In genomic region chr1:8318436-8318835, GRCh38 we compare ENCODE assay signal across 8 cellular contexts. TPM values are rescaled to one million over a fixed set of nuclear protein-coding genes. Genes with fewer than 3 reads are reported as not detected.
DNase-seq lines count a peak whose midpoint lies in the region; ATAC-seq and TF ChIP-seq lines count a peak whose summit lies in the region.

No MANE protein-coding gene starts in this region.

- peaks cover 31% of the 10 kb centered on the region for H3K4me1 Mint-ChIP-seq in brain
- H3K4me1 Mint-ChIP-seq in mesothelial cell of epicardium, result peaks cover 35% of the 10 kb centered on the region

- BruUV-seq in HCT116 (replicated peaks; lab: Mats Ljungman, UMichigan), result TSS peak; percentile 70

- H3K36me3 Mint-ChIP-seq in brain (no peaks in the 10 kb centered on the region), mesothelial cell of epicardium (no peaks in the 10 kb centered on the region)

- intact Hi-C loops in HCT116 (cut with micrococcal nuclease), result loop anchor here (5.0 to 10.0 kb wide), 2 partner anchors 136 to 224 kb away; no protein-coding TSS in a partner anchor

- peaks cover 0 to 3% (median 0%) of the 10 kb centered on the region in 5 experiments for H3K9me3 Mint-ChIP-seq in brain
- H3K9me3 Mint-ChIP-seq in mesothelial cell of epicardium, result peaks cover 4% of the 10 kb centered on the region

- peaks cover 5% of the 10 kb centered on the region for H3K4me1 ChIP-seq in ACC112 (ENCODE audit: control insufficient read depth, insufficient read depth, low read length, unreplicated experiment)
- peaks cover 29 to 54% of the 10 kb centered on the region in 2 experiments for H3K4me1 ChIP-seq in HCT116 (ENCODE audit: control insufficient read depth in 1 of 2, insufficient read depth in 2 of 2, low read length in 2 of 2)

- H3K4me3 ChIP-seq in ACC112 (ENCODE audit: low read depth, low read length) (peak overlapping the region; percentile 87), HCT116 (replicated peaks in 1 of 2; ENCODE audit: low read depth in 1 of 2, low read length in 2 of 2) (peak overlapping the region; percentile 72 to 75)

- H3K36me3 ChIP-seq in ACC112 (ENCODE audit: insufficient read depth, low read length) (no peaks in the 10 kb centered on the region), HCT116 (ENCODE audit: control insufficient read depth in 1 of 2, insufficient read depth in 2 of 2, low read length in 2 of 2) (no peaks in the 10 kb centered on the region)

- H3K27me3 ChIP-seq in ACC112 (ENCODE audit: insufficient read depth, low read length) (no peaks in the 10 kb centered on the region), HCT116 (ENCODE audit: insufficient read depth, low read length) (no peaks in the 10 kb centered on the region)

- peak overlapping the region in 3 of 5 experiments; percentile 47 to 84 (median 59) for H3K27ac Mint-ChIP-seq in brain
- H3K27ac Mint-ChIP-seq in mesothelial cell of epicardium, result no peak overlapping the region

- peaks cover 23% of the 10 kb centered on the region for H3K27me3 Mint-ChIP-seq in brain
- H3K27me3 Mint-ChIP-seq in mesothelial cell of epicardium (ENCODE audit: low read depth), result peaks cover 2% of the 10 kb centered on the region

- peak; percentile 12 for ATAC-seq in HCT116
- no peak for ATAC-seq in HG03159 (IDR thresholded peaks at IDR 0.05; ENCODE audit: unreplicated experiment)
- no peak for ATAC-seq in HG03571 (IDR thresholded peaks at IDR 0.05; ENCODE audit: unreplicated experiment)
- no peak for ATAC-seq in HG03354 (IDR thresholded peaks at IDR 0.05; ENCODE audit: poor library complexity, severe bottlenecking, unreplicated experiment)

- no peak for TF ChIP-seq POLR2A in HCT116 (IDR thresholded peaks at IDR 0.05; ENCODE audit: borderline replicate concordance, extremely low read depth, insufficient read depth, insufficient read length)

- H3K9me3 ChIP-seq in HCT116 (ENCODE audit: control insufficient read depth in 1 of 2, insufficient read depth in 1 of 2, low read depth in 1 of 2, low read length in 2 of 2), result no peaks in the 10 kb centered on the region

- POLR2A ChIA-PET in HCT116 (lab: Charles Lee), result no interaction called here

- peak overlapping the region; percentile 70 for H2AFZ ChIP-seq in ACC112 (ENCODE audit: low read length, unreplicated experiment)
- H2AFZ ChIP-seq in HCT116 (ENCODE audit: low read depth, low read length, poor library complexity, severe bottlenecking), result no peak overlapping the region

- peak overlapping the region; percentile 72 for H3K9ac ChIP-seq in HCT116 (ENCODE audit: low read length)

- no peak for TF ChIP-seq RAD21 in HCT116 (IDR thresholded peaks at IDR 0.05; ENCODE audit: low read depth)

- TF ChIP-seq CTCF in HCT116 (IDR thresholded peaks at IDR 0.05 in 2 of 3, conservative IDR thresholded peaks at IDR 0.05 in 1 of 3; ENCODE audit: borderline replicate concordance in 1 of 3, insufficient read depth in 1 of 3, low read depth in 2 of 3, low read length in 2 of 3), result no peak
- TF ChIP-seq CTCF in brain (conservative IDR thresholded peaks at IDR 0.05), result no peak
- TF ChIP-seq CTCF in mesothelial cell of epicardium (IDR thresholded peaks at IDR 0.05; ENCODE audit: unreplicated experiment), result no peak

- H4K20me1 ChIP-seq in HCT116 (ENCODE audit: insufficient read depth), result no peaks in the 10 kb centered on the region

- no peaks in the 10 kb centered on the region for H3K79me2 ChIP-seq in ACC112 (ENCODE audit: control insufficient read depth, insufficient read depth, low read length, unreplicated experiment)
- H3K79me2 ChIP-seq in HCT116 (ENCODE audit: insufficient read depth, low read length), result peaks cover 6% of the 10 kb centered on the region; the same call in 1 of the 2 replicates

- H3K27ac ChIP-seq in ACC112 (ENCODE audit: low read depth, low read length) (no peak overlapping the region), HCT116 (ENCODE audit: low read depth, low read length) (peak overlapping the region; percentile 53; the same call in 1 of the 2 replicates)

- H3K4me3 Mint-ChIP-seq in brain (peak overlapping the region; percentile 83 to 87 (median 84)), mesothelial cell of epicardium (peak overlapping the region; percentile 62)

- DNase-seq in HCT116 (ENCODE audit: low read depth, low spot score) (no peak), mesothelial cell of epicardium (ENCODE audit: low spot score in 2 of 2, unreplicated experiment in 2 of 2) (no peak), NCI-H2196 (lab: John Stamatoyannopoulos, UW; ENCODE audit: unreplicated experiment) (no peak)

- no peaks in the 10 kb centered on the region; the same call in 1 of the 2 replicates for H3K9me2 ChIP-seq in HCT116 (ENCODE audit: insufficient read depth)

- CTCF ChIA-PET in HCT116 (lab: Charles Lee), result no interaction called here

- peak overlapping the region; percentile 81 for H3K4me2 ChIP-seq in HCT116 (ENCODE audit: low read length)

- RAD21 ChIA-PET in HCT116 (lab: Charles Lee; ENCODE audit: low non-redundant PET in 1 of 2, low total read pairs in 2 of 2, uncharacterized antibody in 2 of 2, unreplicated experiment in 2 of 2), result interaction anchor here in 1 of 2 experiments (0.6 kb wide), 1 partner anchor 59 kb away, joined by 3 read pairs; no protein-coding TSS in a partner anchor

TF ChIP-seq in HCT116, 20 proteins besides CTCF, POLR2A, EP300 and RAD21:
- TF ChIP-seq ZBTB33 (IDR thresholded peaks at IDR 0.05; ENCODE audit: extremely low read depth, insufficient replicate concordance, low read length) (no peak), TCF7L2 (IDR thresholded peaks at IDR 0.05; ENCODE audit: borderline replicate concordance, extremely low read depth, insufficient read depth, insufficient read length) (no peak), SIN3A (IDR thresholded peaks at IDR 0.05; ENCODE audit: low read depth) (no peak), EGR1 (IDR thresholded peaks at IDR 0.05; ENCODE audit: low read depth) (no peak), JUND (IDR thresholded peaks at IDR 0.05) (no peak), EZH2phosphoT487 (IDR thresholded peaks at IDR 0.05; ENCODE audit: borderline replicate concordance) (no peak), CBX3 (IDR thresholded peaks at IDR 0.05; ENCODE audit: low read depth) (no peak), YY1 (IDR thresholded peaks at IDR 0.05; ENCODE audit: extremely low read depth, insufficient replicate concordance, low read depth, low read length) (no peak), ELF1 (IDR thresholded peaks at IDR 0.05; ENCODE audit: borderline replicate concordance, low read depth) (no peak), FOSL1 (IDR thresholded peaks at IDR 0.05; ENCODE audit: low read depth) (no peak)
- TF ChIP-seq, protein P1, sequence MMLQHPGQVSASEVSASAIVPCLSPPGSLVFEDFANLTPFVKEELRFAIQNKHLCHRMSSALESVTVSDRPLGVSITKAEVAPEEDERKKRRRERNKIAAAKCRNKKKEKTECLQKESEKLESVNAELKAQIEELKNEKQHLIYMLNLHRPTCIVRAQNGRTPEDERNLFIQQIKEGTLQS (IDR thresholded peaks at IDR 0.05), result no peak
- TF ChIP-seq, protein P2, sequence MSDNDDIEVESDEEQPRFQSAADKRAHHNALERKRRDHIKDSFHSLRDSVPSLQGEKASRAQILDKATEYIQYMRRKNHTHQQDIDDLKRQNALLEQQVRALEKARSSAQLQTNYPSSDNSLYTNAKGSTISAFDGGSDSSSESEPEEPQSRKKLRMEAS (IDR thresholded peaks at IDR 0.05), result no peak

RNA-seq across cellular contexts. Expression of gene SLC45A1, which starts 0.5 kb away (rescaled TPM):
- total RNA-seq in HCT116 (2021; ENCODE audit: unreplicated experiment) (13.8 TPM), mesothelial cell of epicardium (4.1 to 4.9 TPM (median 4.9 TPM) in 3 replicates)
- 17.0 and 21.0 TPM in 2 replicates for polyA plus RNA-seq in HCT116 (2012)
- polyA plus RNA-seq in brain (ENCODE audit: insufficient read depth, low read depth, low replicate concordance), result 12.6 TPM
